ENCODE assay signal across 17 cellular contexts in genomic region chr13:97276862-97277269, GRCh38. TPM values are rescaled to one million over a fixed set of nuclear protein-coding genes. Genes with fewer than 3 reads are reported as not detected.
DNase-seq lines count a peak whose midpoint lies in the region; ATAC-seq and TF ChIP-seq lines count a peak whose summit lies in the region.
"Had no signal": no experiment of that assay in that cellular context is flagged by ENCODE, and none has a peak within 500 bp of the region (broad histone marks: within the 10 kb centered on the region; RNA-seq: fewer than 3 reads in every experiment).

No MANE protein-coding gene starts in this region.

- no peaks in the 10 kb centered on the region for H3K9me2 ChIP-seq in GM23248 (ENCODE audit: insufficient read depth)

- no peak for ATAC-seq in CD4-positive, CD25-positive, alpha-beta regulatory T cell (ENCODE audit: low read depth in 2 of 2)
- peak in 1 of 4 donors; percentile 2 for ATAC-seq in right lobe of liver
- ATAC-seq: upper lobe of right lung had no signal

- no peak for TF ChIP-seq POLR2A in right lobe of liver (IDR thresholded peaks at IDR 0.05)

- no peaks in the 10 kb centered on the region for H4K20me1 ChIP-seq in GM23248 (ENCODE audit: insufficient read depth)

- H3K4me1 Mint-ChIP-seq in CD4-positive, CD25-positive, alpha-beta regulatory T cell: peaks cover 16 to 77% (median 61%) of the 10 kb centered on the region in 4 donors
- H3K4me1 Mint-ChIP-seq in activated naive CD4-positive, alpha-beta T cell treated with anti-CD3 and anti-CD28 coated beads, Interleukin-2, amount 10 ng/mL, durations not matched to agents 7 days and 5 days: no peaks in the 10 kb centered on the region

- no peak overlapping the region for H3K27ac ChIP-seq in CD4-positive, CD25-positive, alpha-beta regulatory T cell (ENCODE audit: insufficient read depth, low read length, poor library complexity, severe bottlenecking)
- H3K27ac ChIP-seq in GM23248 (peak overlapping the region; percentile 89), ascending aorta (peak overlapping the region; percentile 78 to 84), right lobe of liver (peak overlapping the region; percentile 69 to 81 (median 72))
- H3K27ac ChIP-seq: SJSA1, upper lobe of right lung had no signal

- no peaks in the 10 kb centered on the region for H3K9me3 ChIP-seq in CD4-positive, CD25-positive, alpha-beta regulatory T cell (ENCODE audit: control insufficient read depth in 2 of 2, low read length in 2 of 2)
- H3K9me3 ChIP-seq in GM23248 (ENCODE audit: low read depth) (no peaks in the 10 kb centered on the region), ascending aorta (no peaks in the 10 kb centered on the region), right lobe of liver (no peaks in the 10 kb centered on the region)
- H3K9me3 ChIP-seq: BE2C, SJSA1, upper lobe of right lung had no signal

- intact Hi-C loops in ascending aorta (cut with DNase I): loop anchor here (5.0 to 10.0 kb wide), 2 partner anchors 165 to 698 kb away; no protein-coding TSS in a partner anchor
- intact Hi-C loops in right lobe of liver (cut with DNase I): no loop called here
- intact Hi-C loops in head of caudate nucleus (cut with DNase I): no loop called here

- H3F3A ChIP-seq in GM23248 (ENCODE audit: insufficient read depth): peaks cover 91% of the 10 kb centered on the region

- WGBS in GM23248 (ENCODE audit: low coverage in 1 of 2, low lambda C conversion rate in 2 of 2, missing lambda C conversion rate in 2 of 2), 2 experiments: 96 to 98% methylated on average over 2 of the region's 2 CpGs
- WGBS in right lobe of liver (ENCODE audit: insufficient coverage, low coverage, low lambda C conversion rate, missing lambda C conversion rate): 47% methylated on average over 2 of the region's 2 CpGs

- in situ Hi-C loops in GM23248 (cut with MboI): no loop called here

- H3K27me3 ChIP-seq in CD4-positive, CD25-positive, alpha-beta regulatory T cell (ENCODE audit: control insufficient read depth, insufficient read depth, low read length): no peaks in the 10 kb centered on the region
- H3K27me3 ChIP-seq in GM23248 (replicated peaks; ENCODE audit: insufficient read depth): no peaks in the 10 kb centered on the region
- no peaks in the 10 kb centered on the region for H3K27me3 ChIP-seq in ascending aorta
- no peaks in the 10 kb centered on the region for H3K27me3 ChIP-seq in right lobe of liver
- H3K27me3 ChIP-seq: BE2C, SJSA1, upper lobe of right lung had no signal

- H3K36me3 Mint-ChIP-seq in CD4-positive, CD25-positive, alpha-beta regulatory T cell: peaks cover 39% of the 10 kb centered on the region
- peaks cover 20% of the 10 kb centered on the region for H3K36me3 Mint-ChIP-seq in activated naive CD4-positive, alpha-beta T cell treated with anti-CD3 and anti-CD28 coated beads, Interleukin-2, amount 10 ng/mL, durations not matched to agents 7 days and 5 days

- H3K27me3 Mint-ChIP-seq in CD4-positive, CD25-positive, alpha-beta regulatory T cell: no peaks in the 10 kb centered on the region
- H3K27me3 Mint-ChIP-seq in activated naive CD4-positive, alpha-beta T cell treated with anti-CD3 and anti-CD28 coated beads, Interleukin-2, amount 10 ng/mL, durations not matched to agents 7 days and 5 days: no peaks in the 10 kb centered on the region
- H3K27me3 Mint-ChIP-seq: progenitor cell of endocrine pancreas had no signal

- H3K27ac Mint-ChIP-seq in CD4-positive, CD25-positive, alpha-beta regulatory T cell: peak overlapping the region in 1 of 3 donors; percentile 0
- H3K27ac Mint-ChIP-seq in activated naive CD4-positive, alpha-beta T cell treated with anti-CD3 and anti-CD28 coated beads, Interleukin-2, amount 10 ng/mL, durations not matched to agents 7 days and 5 days: no peak overlapping the region
- H3K27ac Mint-ChIP-seq: progenitor cell of endocrine pancreas had no signal

- peak overlapping the region in 2 of 4 donors; percentile 1 to 13 for H3K4me3 Mint-ChIP-seq in CD4-positive, CD25-positive, alpha-beta regulatory T cell
- no peak overlapping the region for H3K4me3 Mint-ChIP-seq in activated naive CD4-positive, alpha-beta T cell treated with anti-CD3 and anti-CD28 coated beads, Interleukin-2, amount 10 ng/mL, durations not matched to agents 7 days and 5 days

- DNase-seq in CD4-positive, CD25-positive, alpha-beta regulatory T cell: no peak
- DNase-seq in GM23248 (peak; percentile 64), ascending aorta (ENCODE audit: low spot score in 2 of 2) (no peak), right lobe of liver (no peak), islet precursor cell (no peak), globus pallidus (ENCODE audit: low spot score) (no peak), head of caudate nucleus (no peak)
- no peak for DNase-seq in activated naive CD4-positive, alpha-beta T cell treated with anti-CD3 and anti-CD28 coated beads, Interleukin-2, amount 10 ng/mL, durations not matched to agents 7 days and 5 days
- DNase-seq: activated CD4-positive, CD25-positive, alpha-beta regulatory T cell treated with anti-CD3 and anti-CD28 coated beads, Interleukin-2, amount 50 U/mL, for 72 hours; activated naive CD4-positive, alpha-beta T cell treated with anti-CD3 and anti-CD28 coated beads, Interleukin-2, amount 50 U/mL, for 16 hours; BE2C; mesendoderm; NCI-H1048; NCI-H69; upper lobe of right lung had no signal

- peak overlapping the region; percentile 21 for H3K4me3 ChIP-seq in CD4-positive, CD25-positive, alpha-beta regulatory T cell (ENCODE audit: low read depth, low read length)
- H3K4me3 ChIP-seq in GM23248: no peak overlapping the region
- no peak overlapping the region for H3K4me3 ChIP-seq in ascending aorta
- H3K4me3 ChIP-seq in right lobe of liver: peak overlapping the region; percentile 10 to 27 (median 20)
- H3K4me3 ChIP-seq: SJSA1, upper lobe of right lung had no signal

- no peaks in the 10 kb centered on the region for H3K9me3 Mint-ChIP-seq in CD4-positive, CD25-positive, alpha-beta regulatory T cell
- no peaks in the 10 kb centered on the region for H3K9me3 Mint-ChIP-seq in activated naive CD4-positive, alpha-beta T cell treated with anti-CD3 and anti-CD28 coated beads, Interleukin-2, amount 10 ng/mL, durations not matched to agents 7 days and 5 days

- CTCF ChIA-PET in activated naive CD4-positive, alpha-beta T cell treated with anti-CD3 and anti-CD28 coated beads, Interleukin-2, amount 10 ng/mL, durations not matched to agents 7 days and 5 days (lab: Charles Lee): interaction anchor here (0.6 kb wide), 1 partner anchor 167 kb away, joined by 4 read pairs; no protein-coding TSS in a partner anchor

- H3K4me1 ChIP-seq in CD4-positive, CD25-positive, alpha-beta regulatory T cell (ENCODE audit: control insufficient read depth, insufficient read depth, low read length, poor library complexity, severe bottlenecking): peaks cover 2% of the 10 kb centered on the region
- H3K4me1 ChIP-seq in GM23248 (ENCODE audit: insufficient read depth) (peaks cover 88% of the 10 kb centered on the region), ascending aorta (peaks cover 29 to 61% of the 10 kb centered on the region in 2 donors), right lobe of liver (peaks cover 0 to 73% (median 28%) of the 10 kb centered on the region in 4 donors)

- H3K79me2 ChIP-seq in GM23248 (ENCODE audit: insufficient read depth): peaks cover 77% of the 10 kb centered on the region

- H3K36me3 ChIP-seq in CD4-positive, CD25-positive, alpha-beta regulatory T cell (ENCODE audit: control insufficient read depth, insufficient read depth, low read length): peaks cover 22% of the 10 kb centered on the region
- H3K36me3 ChIP-seq in GM23248 (ENCODE audit: low read depth) (peaks cover 9% of the 10 kb centered on the region; the same call in 1 of the 2 replicates), ascending aorta (no peaks in the 10 kb centered on the region), right lobe of liver (no peaks in the 10 kb centered on the region)

- H3K4me2 ChIP-seq in GM23248 (ENCODE audit: unreplicated experiment): peak overlapping the region; percentile 34

- no peak overlapping the region for H3K9ac ChIP-seq in GM23248

- no peak overlapping the region for H2AFZ ChIP-seq in GM23248

- TF ChIP-seq CTCF in ascending aorta (IDR thresholded peaks at IDR 0.05): no peak
- TF ChIP-seq CTCF in right lobe of liver (IDR thresholded peaks at IDR 0.05): no peak

RNA-seq across cellular contexts. Expression of gene MBNL2, which starts 54.7 kb away (rescaled TPM):
- total RNA-seq in CD4-positive, CD25-positive, alpha-beta regulatory T cell: 37.2 TPM
- polyA plus RNA-seq in CD4-positive, CD25-positive, alpha-beta regulatory T cell: 10 to 100 TPM; 15.6 to 18.5 (median 16.7) TPM
- total RNA-seq in GM23248 (2014; rRNA removed; shearing (Covaris generic)): 59.9 and 79.5 TPM in 2 replicates
- 46.7 and 49.1 TPM in 2 replicates for polyA plus RNA-seq in GM23248 (2016; fragmentation: Nextera tagmentation; extraction: Ambion mirVana)
- 38.7 TPM for total RNA-seq in ascending aorta
- total RNA-seq in right lobe of liver: 100 to 1,000 TPM in 3 of 6 experiments, 10 to 100 TPM in 3; 30.3 to 135 (median 81.5) TPM

Comparison
In these comparisons a context has a peak if more than half of its experiments do, and no peak if none do; other contexts are left out.
1. H3K4me3 ChIP-seq: peak in CD4-positive, CD25-positive, alpha-beta regulatory T cell (single experiment) and right lobe of liver (3 of 3); none in GM23248 (single experiment) and ascending aorta (0 of 2).